ENCODE assay signal across 9 cellular contexts in genomic region chr5:64209353-64209752, GRCh38. TPM values are rescaled to one million over a fixed set of nuclear protein-coding genes. Genes with fewer than 3 reads are reported as not detected.
"Had no signal": no experiment of that assay in that cellular context is flagged by ENCODE, and none has a peak within 500 bp of the region (broad histone marks: within the 10 kb centered on the region; RNA-seq: fewer than 3 reads in every experiment).

No MANE protein-coding gene starts in this region.

- H3K4me3 ChIP-seq: GM12878 had no signal

- FAIRE-seq: G401.6, GM12878, GM12891, GM12892, GM18507, GM19239 had no signal

- ATAC-seq: GM12878 had no signal

- DNase-seq: GDM1, GF-D8 had no signal

RNA-seq across cellular contexts. Expression of gene RNF180, which starts 43.7 kb away (rescaled TPM):
- total RNA-seq: G401 had no signal
